11 cellular contexts compared by ENCODE assay signal in the genomic region with DNA sequence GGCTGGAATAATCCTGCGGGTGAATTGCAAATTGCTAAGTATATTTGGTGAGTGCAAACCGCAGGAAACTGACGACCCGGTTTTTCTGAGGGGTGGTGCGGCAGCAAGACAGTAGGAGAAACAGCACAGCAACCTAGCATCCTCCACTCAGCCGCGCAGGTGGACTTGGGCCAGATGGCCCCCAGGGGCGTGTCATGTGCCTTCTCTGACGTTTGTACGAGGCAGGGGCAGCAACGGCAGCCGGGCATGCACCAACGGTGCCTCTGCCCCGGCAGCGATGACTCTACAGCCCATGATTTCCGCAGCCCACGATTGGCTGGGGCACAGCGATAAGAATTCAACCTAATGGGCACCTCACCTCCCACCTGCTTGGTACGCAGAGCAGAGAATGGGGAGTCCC. TPM values are rescaled to one million over a fixed set of nuclear protein-coding genes. Genes with fewer than 3 reads are reported as not detected.
DNase-seq lines count a peak whose midpoint lies in the region; ATAC-seq and TF ChIP-seq lines count a peak whose summit lies in the region.
"Had no signal": no experiment of that assay in that cellular context is flagged by ENCODE, and none has a peak within 500 bp of the region (broad histone marks: within the 10 kb centered on the region; RNA-seq: fewer than 3 reads in every experiment).

No MANE protein-coding gene starts in this region.

- intact Hi-C loops in activated B cell treated with CpG ODN at 0.5 μM for 24 hours (cut with micrococcal nuclease) (loop anchor here (5.0 to 10.0 kb wide), 2 partner anchors 69 to 422 kb away; a partner anchor contains a TSS), lower lobe of right lung (cut with DNase I) (no loop called here), ovary (cut with DNase I) (no loop called here), uterus (cut with DNase I; ENCODE audit: low total_unique reads) (no loop called here)

- H3K4me1 Mint-ChIP-seq in activated B cell treated with CpG ODN at 0.5 μM for 24 hours, result peaks cover 28% of the 10 kb centered on the region

- H3K27ac ChIP-seq in lower lobe of right lung, result no peak overlapping the region
- no peak overlapping the region for H3K27ac ChIP-seq in ovary
- H3K27ac ChIP-seq in uterus, result no peak overlapping the region
- H3K27ac ChIP-seq in MM.1S (ENCODE audit: low read length), result no peak overlapping the region

- H3K36me3 ChIP-seq in lower lobe of right lung, result no peaks in the 10 kb centered on the region
- no peaks in the 10 kb centered on the region for H3K36me3 ChIP-seq in ovary
- H3K36me3 ChIP-seq in uterus, result no peaks in the 10 kb centered on the region
- no peaks in the 10 kb centered on the region for H3K36me3 ChIP-seq in MM.1S (replicated peaks; ENCODE audit: insufficient read depth, low read length)

- peaks cover 3% of the 10 kb centered on the region for H3K27me3 ChIP-seq in lower lobe of right lung (ENCODE audit: low read depth)
- H3K27me3 ChIP-seq in ovary, result no peaks in the 10 kb centered on the region
- no peaks in the 10 kb centered on the region for H3K27me3 ChIP-seq in uterus
- H3K27me3 ChIP-seq in MM.1S (replicated peaks; ENCODE audit: insufficient read depth, low read length), result peaks cover 15% of the 10 kb centered on the region

- H3K4me2 ChIP-seq in MM.1S (ENCODE audit: low read depth, low read length), result no peak overlapping the region
- H3K4me2 ChIP-seq: SK-N-SH had no signal

- no peaks in the 10 kb centered on the region for H3K79me2 ChIP-seq in MM.1S (ENCODE audit: low read length)

- H3K9me3 ChIP-seq in lower lobe of right lung (no peaks in the 10 kb centered on the region), ovary (no peaks in the 10 kb centered on the region), uterus (no peaks in the 10 kb centered on the region), MM.1S (replicated peaks; ENCODE audit: insufficient read depth, low read length) (no peaks in the 10 kb centered on the region)
- H3K9me3 ChIP-seq: SK-N-SH had no signal

- no peaks in the 10 kb centered on the region for H3K9me3 Mint-ChIP-seq in activated B cell treated with CpG ODN at 0.5 μM for 24 hours
- H3K9me3 Mint-ChIP-seq: mesothelial cell of epicardium had no signal

- peaks cover 8% of the 10 kb centered on the region for H3K27me3 Mint-ChIP-seq in activated B cell treated with CpG ODN at 0.5 μM for 24 hours

- no peak for TF ChIP-seq POLR2A in ovary (IDR thresholded peaks at IDR 0.05)
- TF ChIP-seq POLR2A in uterus (IDR thresholded peaks at IDR 0.05), result no peak

- no peak for TF ChIP-seq CTCF in activated B cell treated with CpG ODN at 0.5 μM for 24 hours (IDR thresholded peaks at IDR 0.05)
- TF ChIP-seq CTCF in lower lobe of right lung (IDR thresholded peaks at IDR 0.05), result no peak
- no peak for TF ChIP-seq CTCF in ovary (IDR thresholded peaks at IDR 0.05)
- no peak for TF ChIP-seq CTCF in uterus (IDR thresholded peaks at IDR 0.05)
- TF ChIP-seq CTCF in MM.1S (IDR thresholded peaks at IDR 0.05; ENCODE audit: low read length), result no peak

- POLR2A ChIA-PET in activated B cell treated with CpG ODN at 0.5 μM for 24 hours (lab: Charles Lee), result no interaction called here

- H3K4me3 ChIP-seq in lower lobe of right lung, result no peak overlapping the region
- H3K4me3 ChIP-seq in ovary, result no peak overlapping the region
- H3K4me3 ChIP-seq in uterus, result no peak overlapping the region
- H3K4me3 ChIP-seq in MM.1S (ENCODE audit: low read length), result no peak overlapping the region

- DNase-seq in DMS153 (lab: John Stamatoyannopoulos, UW) (peak; percentile 66), activated B cell treated with CpG ODN at 0.5 μM for 24 hours (peak; percentile 24), lower lobe of right lung (peak; percentile 42), ovary (no peak), uterus (no peak), MM.1S (no peak), NCI-H1436 (lab: John Stamatoyannopoulos, UW) (no peak)
- DNase-seq: SK-N-SH had no signal

- H3K4me1 ChIP-seq in lower lobe of right lung (no peaks in the 10 kb centered on the region), ovary (ENCODE audit: insufficient read depth) (no peaks in the 10 kb centered on the region), uterus (no peaks in the 10 kb centered on the region), MM.1S (ENCODE audit: low read length) (peaks cover 5% of the 10 kb centered on the region)

- ATAC-seq in HG02973 (IDR thresholded peaks at IDR 0.05; ENCODE audit: unreplicated experiment) (peak; percentile 66), activated B cell treated with CpG ODN at 0.5 μM for 24 hours (ENCODE audit: low read depth) (peak; percentile 82), lower lobe of right lung (no peak)

- H3K9ac ChIP-seq in MM.1S (ENCODE audit: low read length), result no peak overlapping the region
- H3K9ac ChIP-seq: SK-N-SH had no signal

- CTCF ChIA-PET in activated B cell treated with CpG ODN at 0.5 μM for 24 hours (lab: Charles Lee), result interaction anchor here (1.0 kb wide), 1 partner anchor 196 kb away, joined by 3 read pairs; no protein-coding TSS in a partner anchor

- no peak for TF ChIP-seq EP300 in ovary (IDR thresholded peaks at IDR 0.05)

- 0 out of 2 replicates have a peak, but pooled peaks cover 2% of the 10 kb centered on the region for H3F3A ChIP-seq in MM.1S (ENCODE audit: insufficient read depth, low read length)

- H3K36me3 Mint-ChIP-seq in activated B cell treated with CpG ODN at 0.5 μM for 24 hours (ENCODE audit: low read depth), result no peaks in the 10 kb centered on the region
- H3K36me3 Mint-ChIP-seq: mesothelial cell of epicardium had no signal

- H4K20me1 ChIP-seq in MM.1S (ENCODE audit: insufficient read depth, low read length), result no peaks in the 10 kb centered on the region

- peak overlapping the region; percentile 58 for H3K4me3 Mint-ChIP-seq in activated B cell treated with CpG ODN at 0.5 μM for 24 hours
- H3K4me3 Mint-ChIP-seq: mesothelial cell of epicardium had no signal

- WGBS in ovary, 3 donors, result 38 to 62% (median 54%) methylated on average over 19 of the region's 19 CpGs

- H2AFZ ChIP-seq in MM.1S (ENCODE audit: low read length), result no peak overlapping the region

- H3K27ac Mint-ChIP-seq in activated B cell treated with CpG ODN at 0.5 μM for 24 hours, result no peak overlapping the region
- H3K27ac Mint-ChIP-seq: mesothelial cell of epicardium had no signal

- no peaks in the 10 kb centered on the region for H3K9me2 ChIP-seq in MM.1S (replicated peaks; ENCODE audit: insufficient read depth, low read length)
- H3K9me2 ChIP-seq: SK-N-SH had no signal

RNA-seq across cellular contexts. Expression of a gene that starts 11.1 kb away (rescaled TPM):
- total RNA-seq in activated B cell treated with CpG ODN at 0.5 μM for 24 hours (not detected in 2 replicates), lower lobe of right lung (not detected), ovary (not detected), uterus (not detected)
- not detected for polyA plus RNA-seq in ovary
- total RNA-seq: fibroblast of lung had no signal
- polyA plus RNA-seq: fibroblast of lung, SK-N-SH had no signal

RNA-seq across cellular contexts. Expression of a gene that starts 28.0 kb away (rescaled TPM):
- 0.22 TPM in 1 of 2 replicates, not detected in the other for total RNA-seq in activated B cell treated with CpG ODN at 0.5 μM for 24 hours
- 88.3 TPM for total RNA-seq in lower lobe of right lung
- total RNA-seq in ovary, result 1 to 10 TPM in 1 of 7 donors, under 1 TPM in 2, not detected in 4; 0.46 to 1.8 (median 1.00) TPM
- under 1 TPM; 0.63 to 0.97 TPM for polyA plus RNA-seq in ovary
- 1 to 10 TPM in 1 of 4 donors, under 1 TPM in 1, not detected in 2; 0.41 to 1.6 TPM for total RNA-seq in uterus
- total RNA-seq: fibroblast of lung, mesothelial cell of epicardium had no signal
- polyA plus RNA-seq: fibroblast of lung, SK-N-SH had no signal

RNA-seq across cellular contexts. Expression of a gene that starts 55.7 kb away (rescaled TPM):
- total RNA-seq in activated B cell treated with CpG ODN at 0.5 μM for 24 hours, result not detected in 2 replicates
- total RNA-seq in lower lobe of right lung, result 0.95 TPM
- total RNA-seq in ovary, result under 1 TPM in 1 of 7 donors, not detected in 6; 0.26 TPM
- under 1 TPM; 0.06 to 0.47 TPM for polyA plus RNA-seq in ovary
- total RNA-seq in uterus, result under 1 TPM in 1 of 4 donors, not detected in 3; 0.35 TPM
- total RNA-seq: fibroblast of lung had no signal
- polyA plus RNA-seq: fibroblast of lung, SK-N-SH had no signal

Comparison
In these comparisons a context has a peak if more than half of its experiments do, and no peak if none do; other contexts are left out.
1. DNase-seq: peak in DMS153 (single experiment), activated B cell treated with CpG ODN at 0.5 μM for 24 hours (single experiment) and lower lobe of right lung (single experiment); none in ovary (0 of 5), uterus (0 of 2), MM.1S (single experiment) and NCI-H1436 (single experiment).
2. ATAC-seq: peak in HG02973 (single experiment) and activated B cell treated with CpG ODN at 0.5 μM for 24 hours (single experiment); none in lower lobe of right lung (0 of 2).
3. RNA of a gene that starts 28.0 kb away (total RNA-seq): 88.3 TPM in lower lobe of right lung (single experiment); 0.41 to 1.6 TPM in uterus, 0.46 to 1.8 TPM in ovary and 0.22 TPM in activated B cell treated with CpG ODN at 0.5 μM for 24 hours; every median in the first group is over 10 times any median in the second.